ENCODE assay signal across 15 cellular contexts in genomic region chr12:50185496-50185895, GRCh38. TPM values are rescaled to one million over a fixed set of nuclear protein-coding genes. Genes with fewer than 3 reads are reported as not detected.
DNase-seq lines count a peak whose midpoint lies in the region; ATAC-seq and TF ChIP-seq lines count a peak whose summit lies in the region.
"Had no signal": no experiment of that assay in that cellular context is flagged by ENCODE, and none has a peak within 500 bp of the region (broad histone marks: within the 10 kb centered on the region; RNA-seq: fewer than 3 reads in every experiment).

No MANE protein-coding gene starts in this region.

- no peak overlapping the region for H2BK5ac ChIP-seq in H9 (ENCODE audit: insufficient read length, low read length)

- H3T11ph ChIP-seq in H9 (ENCODE audit: low read length): no peak overlapping the region

- H3K4me1 Mint-ChIP-seq in H9: peaks cover 8 to 23% of the 10 kb centered on the region in 2 experiments

- no peak overlapping the region for H3K4me3 Mint-ChIP-seq in H9

- H3K36me3 Mint-ChIP-seq in H9 (ENCODE audit: insufficient read depth in 1 of 3, low read depth in 3 of 3): peaks cover 9 to 26% (median 13%) of the 10 kb centered on the region in 3 experiments; a peak in 6 of 7 replicates

- no peak overlapping the region for H3K4ac ChIP-seq in H9 (ENCODE audit: low read depth, low read length)

- H3K9ac ChIP-seq in H9 (ENCODE audit: extremely low read depth, insufficient read length, low read length): no peak overlapping the region

- no peaks in the 10 kb centered on the region for H3K79me1 ChIP-seq in H9 (ENCODE audit: insufficient read depth, low read depth, low read length, poor library complexity, severe bottlenecking)

- no CpG with 5 or more reads among the region's 3 CpGs for WGBS in H9 (ENCODE audit: extremely low coverage, insufficient read length, low lambda C conversion rate)
- 41 to 47% methylated on average over 3 of the region's 3 CpGs for WGBS in esophagus squamous epithelium, 2 donors

- TF ChIP-seq CTCF in H9 (conservative IDR thresholded peaks at IDR 0.05) (no peak), esophagus squamous epithelium (IDR thresholded peaks at IDR 0.05) (no peak)

- no peak overlapping the region for H4K5ac ChIP-seq in H9 (ENCODE audit: insufficient read length, low read depth, low read length)

- H3K56ac ChIP-seq in H9 (ENCODE audit: insufficient read length, low read depth, low read length): no peak overlapping the region

- H4K91ac ChIP-seq in H9 (ENCODE audit: insufficient read length, low read depth, low read length): no peak overlapping the region

- no peak overlapping the region for H3K23ac ChIP-seq in H9 (ENCODE audit: insufficient read length, low read depth, low read length)

- H4K8ac ChIP-seq in H9 (replicated peaks; ENCODE audit: insufficient read length, low read depth, low read length): no peak overlapping the region

- no peak overlapping the region for H3K4me2 ChIP-seq in H9 (ENCODE audit: insufficient read depth, insufficient read length, low read length)

- H2BK12ac ChIP-seq in H9 (ENCODE audit: insufficient read length, low read depth, low read length): no peak overlapping the region

- intact Hi-C loops in esophagus squamous epithelium (cut with DNase I): no loop called here

- H3K9me3 ChIP-seq in H9 (ENCODE audit: control insufficient read depth, low read depth, low read length) (no peaks in the 10 kb centered on the region), SJSA1 (replicated peaks) (no peaks in the 10 kb centered on the region), esophagus squamous epithelium (no peaks in the 10 kb centered on the region)
- H3K9me3 ChIP-seq: MG63, pancreas, upper lobe of right lung had no signal

- no peak overlapping the region for H3K14ac ChIP-seq in H9 (ENCODE audit: insufficient read depth, low read length)

- no peak overlapping the region for H3K4me3 ChIP-seq in SJSA1
- no peak overlapping the region for H3K4me3 ChIP-seq in esophagus squamous epithelium
- H3K4me3 ChIP-seq in skin epidermis: no peak overlapping the region
- H3K4me3 ChIP-seq: MG63, pancreas, upper lobe of right lung had no signal

- no peak for ATAC-seq in GM21576 (IDR thresholded peaks at IDR 0.05; ENCODE audit: unreplicated experiment)
- ATAC-seq in HG03139 (IDR thresholded peaks at IDR 0.05; ENCODE audit: unreplicated experiment): no peak
- ATAC-seq: upper lobe of right lung had no signal

- H2AK5ac ChIP-seq in H9 (ENCODE audit: insufficient read length, low read length): no peak overlapping the region

- H4K20me1 ChIP-seq in H9 (ENCODE audit: control insufficient read depth, insufficient read depth, insufficient read length): peaks cover 2% of the 10 kb centered on the region

- H2BK15ac ChIP-seq in H9 (ENCODE audit: low read depth, low read length): no peak overlapping the region

- H3K23me2 ChIP-seq in H9 (ENCODE audit: insufficient read length, low read depth, low read length, poor library complexity, severe bottlenecking): no peaks in the 10 kb centered on the region

- peak overlapping the region in 2 of 3 experiments; percentile 0 to 73; a peak in 2 of 7 replicates for H3K27ac Mint-ChIP-seq in H9

- no peak overlapping the region for H2BK120ac ChIP-seq in H9 (ENCODE audit: low read depth, low read length, poor library complexity, severe bottlenecking)

- H3K27ac ChIP-seq in H9 (ENCODE audit: insufficient read length, low read depth, low read length) (no peak overlapping the region), SJSA1 (peak overlapping the region; percentile 89), esophagus squamous epithelium (peak overlapping the region; percentile 48 to 67 (median 63)), skin epidermis (peak overlapping the region in 20 of 21 experiments; percentile 8 to 82 (median 68))
- H3K27ac ChIP-seq: upper lobe of right lung had no signal

- no peak overlapping the region for H2BK20ac ChIP-seq in H9 (ENCODE audit: low read depth, low read length, poor library complexity, severe bottlenecking)

- H3K27me3 ChIP-seq in H9 (ENCODE audit: insufficient read depth, low read length): no peaks in the 10 kb centered on the region
- H3K27me3 ChIP-seq in SJSA1 (replicated peaks): no peaks in the 10 kb centered on the region
- no peaks in the 10 kb centered on the region for H3K27me3 ChIP-seq in esophagus squamous epithelium
- H3K27me3 ChIP-seq: MG63, pancreas, upper lobe of right lung had no signal

- no peak overlapping the region for H3K18ac ChIP-seq in H9 (ENCODE audit: insufficient read length, low read depth, low read length)

- no peak for DNase-seq in H9
- no peak for DNase-seq in SJSA1 (ENCODE audit: low read depth in 1 of 2, low spot score in 2 of 2)
- no peak for DNase-seq in esophagus squamous epithelium (lab: John Stamatoyannopoulos, UW)
- no peak for DNase-seq in NCI-H2029 (lab: John Stamatoyannopoulos, UW)
- DNase-seq in stimulated activated CD4-positive, alpha-beta T cell treated with anti-CD3 and anti-CD28 coated beads, Interleukin-1b, Interleukin-23, amount 100 ng/mL, for 48 hours: no peak
- DNase-seq: activated CD8-positive, alpha-beta memory T cell treated with anti-CD3 and anti-CD28 coated beads for 24 hours; left cardiac atrium; NCI-H526; pancreas; SW 1271; upper lobe of right lung had no signal

- 0 out of 2 replicates have a peak, but pooled peaks cover 2% of the 10 kb centered on the region for H3K79me2 ChIP-seq in H9 (ENCODE audit: insufficient read depth, low read length)

- H3K27me3 Mint-ChIP-seq in H9 (ENCODE audit: low read depth): no peaks in the 10 kb centered on the region

- TF ChIP-seq POLR2A in esophagus squamous epithelium (IDR thresholded peaks at IDR 0.05): no peak

- no peaks in the 10 kb centered on the region for H3K9me3 Mint-ChIP-seq in H9

- H3K36me3 ChIP-seq in SJSA1 (peaks cover 82% of the 10 kb centered on the region), esophagus squamous epithelium (peaks cover 2 to 32% (median 15%) of the 10 kb centered on the region in 3 donors)

- no peak overlapping the region for H2AFZ ChIP-seq in H9 (ENCODE audit: low read length)

- no peaks in the 10 kb centered on the region for H3K4me1 ChIP-seq in H9 (ENCODE audit: insufficient read depth, low read length)
- peaks cover 45% of the 10 kb centered on the region for H3K4me1 ChIP-seq in SJSA1 (replicated peaks)
- peaks cover 11 to 54% (median 39%) of the 10 kb centered on the region in 3 donors for H3K4me1 ChIP-seq in esophagus squamous epithelium

RNA-seq across cellular contexts. Expression of gene CERS5, which starts 18.3 kb away (rescaled TPM):
- total RNA-seq in H9 (2021) (62.5 and 68.8 TPM in 2 replicates), esophagus squamous epithelium (10 to 100 TPM; 13.0 to 27.5 (median 21.2) TPM)
- total RNA-seq in SJSA1 (2014; rRNA removed; shearing (Covaris generic)): 23.1 and 36.3 TPM in 2 replicates
